Comparison of ENCODE assay signal across 8 cellular contexts in genomic region chr2:241617431-241618154, GRCh38. TPM values are rescaled to one million over a fixed set of nuclear protein-coding genes. Genes with fewer than 3 reads are reported as not detected.
DNase-seq lines count a peak whose midpoint lies in the region; ATAC-seq and TF ChIP-seq lines count a peak whose summit lies in the region.

No MANE protein-coding gene starts in this region.

- TF ChIP-seq RAD21 in liver (IDR thresholded peaks at IDR 0.05) = no peak

- TF ChIP-seq CTCF in liver (IDR thresholded peaks at IDR 0.05; ENCODE audit: low read depth, low read length, missing input control) = no peak

- no peaks in the 10 kb centered on the region for H3K27me3 Mint-ChIP-seq in activated CD4-positive, alpha-beta T cell treated with anti-CD3 and anti-CD28 coated beads for 36 hours
- no peaks in the 10 kb centered on the region for H3K27me3 Mint-ChIP-seq in activated naive CD8-positive, alpha-beta T cell treated with anti-CD3 and anti-CD28 coated beads, Interleukin-2, amount 10 ng/mL, durations not matched to agents 7 days and 5 days

- H3K36me3 ChIP-seq in liver (ENCODE audit: control insufficient read depth in 4 of 4, insufficient read depth in 3 of 4, low read depth in 1 of 4, low read length in 3 of 4) = peaks cover 0 to 2% (median 0%) of the 10 kb centered on the region in 4 donors
- H3K36me3 ChIP-seq in HAP-1 (replicated peaks) = peaks cover under 1% of the 10 kb centered on the region; the same call in 1 of the 2 replicates

- intact Hi-C loops in activated CD4-positive, alpha-beta T cell treated with anti-CD3 and anti-CD28 coated beads for 36 hours (cut with DNase I, micrococcal nuclease) = loop anchor here (1.0 to 10.0 kb wide), 4 partner anchors 109 to 515 kb away; partner anchors contain the start of genes FARP2 (in 1 of the 2), MTERF4 (in 1 of the 2) and STK25 (in 1 of the 2)

- H3K9me3 Mint-ChIP-seq in activated CD4-positive, alpha-beta T cell treated with anti-CD3 and anti-CD28 coated beads for 36 hours (ENCODE audit: low read depth) = peaks cover 20% of the 10 kb centered on the region
- H3K9me3 Mint-ChIP-seq in activated naive CD8-positive, alpha-beta T cell treated with anti-CD3 and anti-CD28 coated beads, Interleukin-2, amount 10 ng/mL, durations not matched to agents 7 days and 5 days = no peaks in the 10 kb centered on the region

- CTCF ChIA-PET in activated CD4-positive, alpha-beta T cell treated with anti-CD3 and anti-CD28 coated beads for 36 hours (lab: Charles Lee) = interaction anchor here (0.5 to 1.2 kb wide), 3 partner anchors 20 to 381 kb away, joined by 3 read pairs; partner anchors contain the start of gene ATG4B

- H3K27me3 ChIP-seq in liver (ENCODE audit: control insufficient read depth in 4 of 4, insufficient read depth in 4 of 4, low read length in 3 of 4) (no peaks in the 10 kb centered on the region), HAP-1 (ENCODE audit: low read depth) (no peaks in the 10 kb centered on the region)

- H3K9ac ChIP-seq in liver (ENCODE audit: low read depth in 1 of 2, low read length in 2 of 2) = peak overlapping the region; percentile 52 to 55

- H3K27ac Mint-ChIP-seq in activated CD4-positive, alpha-beta T cell treated with anti-CD3 and anti-CD28 coated beads for 36 hours = peak overlapping the region; percentile 98
- peak overlapping the region; percentile 98 for H3K27ac Mint-ChIP-seq in activated naive CD8-positive, alpha-beta T cell treated with anti-CD3 and anti-CD28 coated beads, Interleukin-2, amount 10 ng/mL, durations not matched to agents 7 days and 5 days

- in situ Hi-C loops in HAP-1 (cut with MboI; ENCODE audit: low sequenced_read_pairs) = no loop called here

- 51% methylated on average over 15 of the region's 15 CpGs for WGBS in liver

- H3K4me3 ChIP-seq in liver (ENCODE audit: low read depth in 1 of 3, low read length in 3 of 3) = peak overlapping the region; percentile 28 to 72 (median 54)
- no peak overlapping the region for H3K4me3 ChIP-seq in HAP-1

- H3K4me1 Mint-ChIP-seq in activated CD4-positive, alpha-beta T cell treated with anti-CD3 and anti-CD28 coated beads for 36 hours = peaks cover 51% of the 10 kb centered on the region
- H3K4me1 Mint-ChIP-seq in activated naive CD8-positive, alpha-beta T cell treated with anti-CD3 and anti-CD28 coated beads, Interleukin-2, amount 10 ng/mL, durations not matched to agents 7 days and 5 days = peaks cover 21% of the 10 kb centered on the region

- peak overlapping the region; percentile 0 to 48 for H3K27ac ChIP-seq in liver (ENCODE audit: low read depth in 1 of 2, low read length in 2 of 2)

- peak; percentile 58 for DNase-seq in activated CD4-positive, alpha-beta T cell treated with anti-CD3 and anti-CD28 coated beads for 36 hours
- DNase-seq in activated CD4-positive, alpha-beta T cell treated with anti-CD3 and anti-CD28 coated beads for 4 hours = no peak
- DNase-seq in NCI-H1105 treated with DMSO at 0.1 percent for 48 hours (lab: John Stamatoyannopoulos, UW) (peak; percentile 62), HAP-1 (ENCODE audit: low spot score in 2 of 2) (no peak), 8988T (no peak)
- DNase-seq in activated naive CD8-positive, alpha-beta T cell treated with anti-CD3 and anti-CD28 coated beads, Interleukin-2, amount 10 ng/mL, durations not matched to agents 7 days and 5 days = peak; percentile 61
- no peak for DNase-seq in stimulated activated CD4-positive, alpha-beta T cell treated with anti-CD3 and anti-CD28 coated beads, Interleukin-2, amount 100 ng/mL, for 48 hours

- H3K9me3 ChIP-seq in liver (ENCODE audit: control insufficient read depth in 4 of 4, low read length in 3 of 4) (no peaks in the 10 kb centered on the region), HAP-1 (no peaks in the 10 kb centered on the region)

- ATAC-seq in activated CD4-positive, alpha-beta T cell treated with anti-CD3 and anti-CD28 coated beads for 36 hours = peak; percentile 38
- peak; percentile 91 for ATAC-seq in activated naive CD8-positive, alpha-beta T cell treated with anti-CD3 and anti-CD28 coated beads, Interleukin-2, amount 10 ng/mL, durations not matched to agents 7 days and 5 days (ENCODE audit: low read depth)

- peaks cover 39% of the 10 kb centered on the region for H3K36me3 Mint-ChIP-seq in activated CD4-positive, alpha-beta T cell treated with anti-CD3 and anti-CD28 coated beads for 36 hours (ENCODE audit: low read depth)
- H3K36me3 Mint-ChIP-seq in activated naive CD8-positive, alpha-beta T cell treated with anti-CD3 and anti-CD28 coated beads, Interleukin-2, amount 10 ng/mL, durations not matched to agents 7 days and 5 days = peaks cover 14% of the 10 kb centered on the region

- H3K4me1 ChIP-seq in liver (ENCODE audit: control insufficient read depth in 4 of 4, insufficient read depth in 4 of 4, low read length in 3 of 4) (peaks cover 6 to 19% (median 11%) of the 10 kb centered on the region in 4 donors), HAP-1 (no peaks in the 10 kb centered on the region)

- POLR2A ChIA-PET in activated CD4-positive, alpha-beta T cell treated with anti-CD3 and anti-CD28 coated beads for 36 hours (lab: Charles Lee) = interaction anchor here (1.0 kb wide), 1 partner anchor 103 kb away, joined by 4 read pairs; no protein-coding TSS in a partner anchor
- POLR2A ChIA-PET in activated naive CD8-positive, alpha-beta T cell treated with anti-CD3 and anti-CD28 coated beads, Interleukin-2, amount 10 ng/mL, durations not matched to agents 7 days and 5 days (lab: Charles Lee) = interaction anchor here (0.5 to 1.6 kb wide), 9 partner anchors 8 to 468 kb away, joined by 3 to 12 read pairs (median 3); partner anchors contain the start of genes ATG4B, D2HGDH, PASK and THAP4

- peak overlapping the region; percentile 66 for H3K4me3 Mint-ChIP-seq in activated CD4-positive, alpha-beta T cell treated with anti-CD3 and anti-CD28 coated beads for 36 hours
- peak overlapping the region; percentile 92 for H3K4me3 Mint-ChIP-seq in activated naive CD8-positive, alpha-beta T cell treated with anti-CD3 and anti-CD28 coated beads, Interleukin-2, amount 10 ng/mL, durations not matched to agents 7 days and 5 days

TF ChIP-seq in liver, 16 proteins besides CTCF, POLR2A, EP300 and RAD21:
- TF ChIP-seq ZBTB33 (IDR thresholded peaks at IDR 0.05) (no peak), GABPA (IDR thresholded peaks at IDR 0.05 in 1 of 2, conservative IDR thresholded peaks at IDR 0.05 in 1 of 2) (peak; percentile 47 to 76), MAX (IDR thresholded peaks at IDR 0.05) (no peak), RXRA (IDR thresholded peaks at IDR 0.05) (no peak), YY1 (IDR thresholded peaks at IDR 0.05) (peak; percentile 78)

RNA-seq across cellular contexts. Expression of gene THAP4, which starts 19.4 kb away (rescaled TPM):
- 10 to 100 TPM; 42.5 to 54.1 TPM for total RNA-seq in activated CD4-positive, alpha-beta T cell treated with anti-CD3 and anti-CD28 coated beads for 36 hours
- 10 to 100 TPM; 35.0 to 35.5 TPM for total RNA-seq in activated naive CD8-positive, alpha-beta T cell treated with anti-CD3 and anti-CD28 coated beads, Interleukin-2, amount 10 ng/mL, durations not matched to agents 7 days and 5 days
- 10 to 100 TPM; 16.8 to 20.5 TPM for total RNA-seq in liver
- 10 to 100 TPM; 24.8 to 33.1 TPM for polyA plus RNA-seq in liver

RNA-seq across cellular contexts. Expression of gene ATG4B, which starts 19.9 kb away (rescaled TPM):
- total RNA-seq in activated CD4-positive, alpha-beta T cell treated with anti-CD3 and anti-CD28 coated beads for 36 hours = 10 to 100 TPM; 71.8 to 80.1 TPM
- 100 to 1,000 TPM in 1 of 2 experiments, 10 to 100 TPM in 1; 91.1 to 101 TPM for total RNA-seq in activated naive CD8-positive, alpha-beta T cell treated with anti-CD3 and anti-CD28 coated beads, Interleukin-2, amount 10 ng/mL, durations not matched to agents 7 days and 5 days
- 10 to 100 TPM; 31.0 to 50.3 TPM for total RNA-seq in liver
- polyA plus RNA-seq in liver = 10 to 100 TPM; 31.4 to 44.0 TPM

RNA-seq across cellular contexts. Expression of gene BOK, which starts 59.0 kb away (rescaled TPM):
- total RNA-seq in activated CD4-positive, alpha-beta T cell treated with anti-CD3 and anti-CD28 coated beads for 36 hours = under 1 TPM; 0.09 to 0.64 TPM
- not detected for total RNA-seq in activated naive CD8-positive, alpha-beta T cell treated with anti-CD3 and anti-CD28 coated beads, Interleukin-2, amount 10 ng/mL, durations not matched to agents 7 days and 5 days
- 10 to 100 TPM; 11.3 to 30.5 TPM for total RNA-seq in liver
- polyA plus RNA-seq in liver = 10 to 100 TPM; 57.5 to 82.1 TPM

Comparison
In these comparisons a context has a peak if more than half of its experiments do, and no peak if none do; other contexts are left out.
1. DNase-seq: peak in activated CD4-positive, alpha-beta T cell treated with anti-CD3 and anti-CD28 coated beads for 36 hours (single experiment), NCI-H1105 treated with DMSO at 0.1 percent for 48 hours (single experiment) and activated naive CD8-positive, alpha-beta T cell treated with anti-CD3 and anti-CD28 coated beads, Interleukin-2, amount 10 ng/mL, durations not matched to agents 7 days and 5 days (single experiment); none in activated CD4-positive, alpha-beta T cell treated with anti-CD3 and anti-CD28 coated beads for 4 hours (0 of 2), HAP-1 (0 of 2), 8988T (single experiment) and stimulated activated CD4-positive, alpha-beta T cell treated with anti-CD3 and anti-CD28 coated beads, Interleukin-2, amount 100 ng/mL, for 48 hours (0 of 2).
2. RNA of gene BOK, which starts 59.0 kb away (total RNA-seq): 11.3 to 30.5 TPM in liver; not detected in activated naive CD8-positive, alpha-beta T cell treated with anti-CD3 and anti-CD28 coated beads, Interleukin-2, amount 10 ng/mL, durations not matched to agents 7 days and 5 days and 0.09 to 0.64 TPM in activated CD4-positive, alpha-beta T cell treated with anti-CD3 and anti-CD28 coated beads for 36 hours; every median in the first group is over 4 times any median in the second.